ENCODE assay signal across 8 cellular contexts in genomic region chr3:139774570-139775302, GRCh38.
DNase-seq lines count a peak whose midpoint lies in the region; ATAC-seq and TF ChIP-seq lines count a peak whose summit lies in the region.
"Had no signal": no experiment of that assay in that cellular context is flagged by ENCODE, and none has a peak within 500 bp of the region (broad histone marks: within the 10 kb centered on the region; RNA-seq: fewer than 3 reads in every experiment).

No MANE protein-coding gene starts in this region.

- H3K4me1 ChIP-seq in HUES6 (ENCODE audit: control insufficient read depth, insufficient read depth, low read length) (peaks cover 28% of the 10 kb centered on the region), SJSA1 (replicated peaks) (peaks cover 34% of the 10 kb centered on the region), hepatocyte (ENCODE audit: insufficient read depth) (peaks cover 4% of the 10 kb centered on the region)

- peak overlapping the region; percentile 49; the same call in 1 of the 2 replicates for H3K27ac ChIP-seq in HUES6 (ENCODE audit: low read depth, low read length)
- H3K27ac ChIP-seq in SJSA1, result no peak overlapping the region
- peak overlapping the region; percentile 69 for H3K27ac ChIP-seq in hepatocyte

- H3K27me3 ChIP-seq in HUES6 (ENCODE audit: control insufficient read depth, insufficient read depth, low read length) (no peaks in the 10 kb centered on the region), SJSA1 (replicated peaks) (no peaks in the 10 kb centered on the region), hepatocyte (no peaks in the 10 kb centered on the region)

- H3K4me3 ChIP-seq in HUES6 (ENCODE audit: low read depth, low read length) (no peak overlapping the region), SJSA1 (no peak overlapping the region), hepatocyte (no peak overlapping the region), skeletal muscle cell (ENCODE audit: low read depth, low read length) (no peak overlapping the region)

- ATAC-seq in HG02870 (IDR thresholded peaks at IDR 0.05; ENCODE audit: unreplicated experiment), result no peak
- ATAC-seq in HG03571 (IDR thresholded peaks at IDR 0.05; ENCODE audit: unreplicated experiment), result no peak

- no peaks in the 10 kb centered on the region for H3K79me2 ChIP-seq in hepatocyte

- WGBS in hepatocyte (ENCODE audit: low lambda C conversion rate, missing lambda C conversion rate), result 55% methylated on average over 7 of the region's 7 CpGs

- H3K9me3 ChIP-seq in HUES6 (ENCODE audit: control insufficient read depth, insufficient read depth, low read depth, low read length), result no peaks in the 10 kb centered on the region
- H3K9me3 ChIP-seq in SJSA1 (replicated peaks), result no peaks in the 10 kb centered on the region
- no peaks in the 10 kb centered on the region for H3K9me3 ChIP-seq in hepatocyte (ENCODE audit: low read depth)

- TF ChIP-seq CTCF in hepatocyte (IDR thresholded peaks at IDR 0.05; ENCODE audit: poor library complexity), result no peak

- no peak overlapping the region for H3K4me2 ChIP-seq in hepatocyte

- H3K9me2 ChIP-seq in hepatocyte (replicated peaks; ENCODE audit: insufficient read depth), result no peaks in the 10 kb centered on the region

- no peak overlapping the region for H2AFZ ChIP-seq in hepatocyte

- DNase-seq in SJSA1 (ENCODE audit: low read depth in 1 of 2, low spot score in 2 of 2), result peak; percentile 28 to 47
- peak; percentile 54 for DNase-seq in hepatocyte (ENCODE audit: low spot score)
- peak; percentile 53 for DNase-seq in skeletal muscle cell (ENCODE audit: low read depth)
- no peak for DNase-seq in NCI-H1436 (lab: John Stamatoyannopoulos, UW)
- DNase-seq: activated CD4-positive, CD25-positive, alpha-beta regulatory T cell treated with anti-CD3 and anti-CD28 coated beads, Interleukin-2, amount 50 U/mL, for 72 hours had no signal

- H3K36me3 ChIP-seq in HUES6 (ENCODE audit: control insufficient read depth, insufficient read depth, low read length) (no peaks in the 10 kb centered on the region), SJSA1 (no peaks in the 10 kb centered on the region), hepatocyte (replicated peaks; ENCODE audit: insufficient read depth, low read depth) (no peaks in the 10 kb centered on the region)

- H4K20me1 ChIP-seq in hepatocyte (ENCODE audit: insufficient read depth, poor library complexity, severe bottlenecking), result no peaks in the 10 kb centered on the region

- H3K9ac ChIP-seq in HUES6 (ENCODE audit: low read length), result no peak overlapping the region
